In the genomic region with DNA sequence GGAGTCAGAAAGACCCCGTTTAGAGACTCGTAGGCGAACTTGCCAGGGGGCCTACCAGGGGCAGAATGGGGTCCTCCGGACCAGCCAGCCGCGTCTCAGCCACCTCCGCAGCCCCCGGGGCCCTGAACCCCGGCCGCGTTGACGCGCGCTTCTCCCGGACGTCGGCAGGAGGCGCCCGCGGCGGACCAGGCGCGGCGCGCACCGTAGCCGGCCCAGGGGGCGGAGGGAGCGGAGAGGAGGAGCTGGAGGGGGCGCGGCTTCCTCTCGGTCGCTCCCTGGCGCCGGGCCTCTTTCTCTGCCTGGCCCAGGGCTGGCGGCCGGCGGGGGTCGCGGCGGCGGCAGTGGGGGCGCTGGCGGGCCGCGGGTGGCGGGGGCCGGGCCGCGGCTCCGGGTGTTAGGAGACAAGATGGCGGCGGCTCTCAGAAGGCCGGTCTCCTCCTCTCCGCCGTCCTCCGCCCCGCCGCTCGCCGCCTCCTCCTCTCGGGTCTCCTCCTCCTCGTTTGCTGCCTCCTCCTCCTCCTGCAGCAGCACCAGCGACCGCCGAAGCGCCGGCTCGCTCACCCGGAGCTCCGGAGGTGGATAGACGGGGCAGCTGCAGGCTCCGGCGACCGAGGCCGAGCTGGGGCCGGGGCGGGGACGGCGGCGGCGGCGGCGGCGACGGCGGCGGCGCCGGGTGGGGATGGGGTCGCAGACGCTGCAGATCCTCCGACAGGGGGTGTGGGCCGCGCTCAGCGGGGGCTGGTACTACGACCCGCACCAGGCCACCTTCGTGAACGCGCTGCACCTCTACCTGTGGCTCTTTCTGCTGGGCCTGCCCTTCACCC, we compare ENCODE assay signal across 8 cellular contexts. TPM values are rescaled to one million over a fixed set of nuclear protein-coding genes. Genes with fewer than 3 reads are reported as not detected.
DNase-seq lines count a peak whose midpoint lies in the region; ATAC-seq, FAIRE-seq and TF ChIP-seq lines count a peak whose summit lies in the region.

A gene (plus strand): TSS at position 288 of the 824 bp plus-strand sequence. CDS start 392 bp downstream, at position 680.

- FAIRE-seq in GM12891 (lab: Jason Lieb, UNC) = peak; percentile 97

- H3K27ac ChIP-seq in left ventricle myocardium inferior (replicated peaks) (peak within 1 kb of the TSS; percentile 97), psoas muscle (peak within 1 kb of the TSS; percentile 95), urinary bladder (ENCODE audit: low read depth) (peak within 1 kb of the TSS; percentile 77)

- intact Hi-C loops in T-helper 1 cell treated with Interleukin-12 subunit alpha and Interleukin-12 subunit beta and Interleukin-4 antibody, amounts not matched to agents 30 ng/mL and 1 ng/mL, for 36 hours (cut with micrococcal nuclease) = loop anchor here (1.0 to 10.0 kb wide), 12 partner anchors 14 to 1753 kb away; a partner anchor contains a TSS
- intact Hi-C loops in left ventricle myocardium inferior (cut with micrococcal nuclease) = loop anchor here (10.0 kb wide), 1 partner anchor 47 kb away; no protein-coding TSS in a partner anchor
- intact Hi-C loops in psoas muscle (cut with DNase I) = loop anchor here (1.0 to 10.0 kb wide), 3 partner anchors 65 to 83 kb away; no protein-coding TSS in a partner anchor

- H3K36me3 ChIP-seq in left ventricle myocardium inferior = no peaks in the 10 kb centered on the region
- no peaks in the 10 kb centered on the region for H3K36me3 ChIP-seq in psoas muscle (ENCODE audit: insufficient read depth in 1 of 2, low read depth in 1 of 2)
- H3K36me3 ChIP-seq in urinary bladder (ENCODE audit: insufficient read depth) = no peaks in the 10 kb centered on the region

- WGBS in psoas muscle, 3 donors = 0 to 1% (median 1%) methylated on average over 54 to 96 of the region's 101 CpGs
- under 1% methylated on average over 98 of the region's 101 CpGs for WGBS in urinary bladder

- no peak; the same call in 1 of the 2 replicates for TF ChIP-seq POLR2A in GM12891 (IDR thresholded peaks at IDR 0.05; ENCODE audit: low read depth, low read length)

- ATAC-seq in HG02759 (IDR thresholded peaks at IDR 0.05; ENCODE audit: unreplicated experiment) (peak; percentile 84), psoas muscle (peak; percentile 88 to 92 (median 92))

- H3K4me3 ChIP-seq in left ventricle myocardium inferior (peak within 1 kb of the TSS; percentile 91), psoas muscle (peak within 1 kb of the TSS; percentile 95), urinary bladder (ENCODE audit: low read depth, low read length) (peak within 1 kb of the TSS; percentile 71)

- H3K9me3 ChIP-seq in left ventricle myocardium inferior (replicated peaks) (no peaks in the 10 kb centered on the region), psoas muscle (no peaks in the 10 kb centered on the region)

- peak; percentile 88 for DNase-seq in GM12891 (ENCODE audit: insufficient read length, low spot score)
- DNase-seq in NCI-H1417 (lab: John Stamatoyannopoulos, UW) = peak; percentile 88 to 93 (median 91)
- DNase-seq in amniotic epithelial cell (ENCODE audit: low read depth) = peak; percentile 82
- DNase-seq in left ventricle myocardium inferior = peak; percentile 91
- peak; percentile 92 to 95 for DNase-seq in psoas muscle

- H3K4me1 ChIP-seq in left ventricle myocardium inferior = peaks cover 72% of the 10 kb centered on the region
- H3K4me1 ChIP-seq in psoas muscle = peaks cover 30% of the 10 kb centered on the region
- H3K4me1 ChIP-seq in urinary bladder (ENCODE audit: insufficient read depth) = no peaks in the 10 kb centered on the region

- H3K27me3 ChIP-seq in left ventricle myocardium inferior (ENCODE audit: low read depth) = no peaks in the 10 kb centered on the region
- no peaks in the 10 kb centered on the region for H3K27me3 ChIP-seq in psoas muscle (ENCODE audit: insufficient read depth in 3 of 3, low read length in 2 of 3)

- TF ChIP-seq CTCF in left ventricle myocardium inferior (IDR thresholded peaks at IDR 0.05; ENCODE audit: borderline replicate concordance) = peak; percentile 93
- peak; percentile 93 for TF ChIP-seq CTCF in psoas muscle (IDR thresholded peaks at IDR 0.05)

TF ChIP-seq in GM12891, 5 proteins besides CTCF, POLR2A, EP300 and RAD21:
- TF ChIP-seq TAF1 (IDR thresholded peaks at IDR 0.05; ENCODE audit: low read depth, low read length) (peak; percentile 50), PAX5 (IDR thresholded peaks at IDR 0.05; ENCODE audit: insufficient read depth, low read length, severe bottlenecking) (peak; percentile 35), SPI1 (IDR thresholded peaks at IDR 0.05; ENCODE audit: low read depth, low read length) (no peak), POLR2AphosphoS5 (IDR thresholded peaks at IDR 0.05; ENCODE audit: low read depth, low read length) (peak; percentile 47; the same call in 1 of the 2 replicates), POU2F2 (IDR thresholded peaks at IDR 0.05; ENCODE audit: low read depth, low read length) (no peak)

RNA-seq across cellular contexts. Expression of the gene that starts here (rescaled TPM):
- 7.6 TPM for polyA plus RNA-seq in GM12891 (2012; ENCODE audit: low read depth, missing spikeins)
- total RNA-seq in T-helper 1 cell treated with Interleukin-12 subunit alpha and Interleukin-12 subunit beta and Interleukin-4 antibody, amounts not matched to agents 30 ng/mL and 1 ng/mL, for 36 hours = 69.9 and 80.0 TPM in 2 replicates
- 35.2 TPM for total RNA-seq in left ventricle myocardium inferior
- 10 to 100 TPM; 29.1 to 48.1 (median 41.4) TPM for total RNA-seq in psoas muscle
- polyA plus RNA-seq in psoas muscle = 10 to 100 TPM in 1 of 3 donors, 1 to 10 TPM in 2; 5.2 to 11.7 (median 5.4) TPM
- total RNA-seq in urinary bladder = 127 TPM
- 16.0 TPM for polyA plus RNA-seq in urinary bladder

Comparison
In these comparisons a context has a peak if more than half of its experiments do, and no peak if none do; other contexts are left out.
1. Peak in every context shown above with its lines: DNase-seq, ATAC-seq, H3K4me3 ChIP-seq and H3K27ac ChIP-seq.